1 cellular context compared by ENCODE assay signal in the genomic region with DNA sequence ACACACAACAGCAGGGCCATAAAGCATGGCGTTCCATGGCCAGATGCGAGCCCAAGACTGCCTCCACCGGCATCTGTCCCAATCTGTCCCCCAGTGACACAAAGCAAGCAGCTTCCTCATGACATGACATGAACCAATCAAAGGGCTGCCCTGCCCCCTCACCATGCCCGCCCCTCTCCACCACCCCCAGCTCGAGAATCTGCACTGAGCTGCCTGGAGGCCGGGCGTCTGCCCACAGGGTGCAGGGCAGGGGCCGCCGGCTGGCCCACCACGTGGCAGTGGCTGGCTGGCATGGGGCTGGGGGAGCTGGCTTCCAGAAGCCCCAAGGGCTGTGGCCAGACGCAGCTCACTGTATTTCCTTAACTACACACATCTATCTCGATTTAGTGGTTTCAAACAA.
TF ChIP-seq lines count a peak whose summit lies in the region.

No MANE protein-coding gene starts in this region.

TF ChIP-seq in K562, 482 proteins besides CTCF, POLR2A, EP300 and RAD21 (continued from another document):
- TF ChIP-seq, protein P1, sequence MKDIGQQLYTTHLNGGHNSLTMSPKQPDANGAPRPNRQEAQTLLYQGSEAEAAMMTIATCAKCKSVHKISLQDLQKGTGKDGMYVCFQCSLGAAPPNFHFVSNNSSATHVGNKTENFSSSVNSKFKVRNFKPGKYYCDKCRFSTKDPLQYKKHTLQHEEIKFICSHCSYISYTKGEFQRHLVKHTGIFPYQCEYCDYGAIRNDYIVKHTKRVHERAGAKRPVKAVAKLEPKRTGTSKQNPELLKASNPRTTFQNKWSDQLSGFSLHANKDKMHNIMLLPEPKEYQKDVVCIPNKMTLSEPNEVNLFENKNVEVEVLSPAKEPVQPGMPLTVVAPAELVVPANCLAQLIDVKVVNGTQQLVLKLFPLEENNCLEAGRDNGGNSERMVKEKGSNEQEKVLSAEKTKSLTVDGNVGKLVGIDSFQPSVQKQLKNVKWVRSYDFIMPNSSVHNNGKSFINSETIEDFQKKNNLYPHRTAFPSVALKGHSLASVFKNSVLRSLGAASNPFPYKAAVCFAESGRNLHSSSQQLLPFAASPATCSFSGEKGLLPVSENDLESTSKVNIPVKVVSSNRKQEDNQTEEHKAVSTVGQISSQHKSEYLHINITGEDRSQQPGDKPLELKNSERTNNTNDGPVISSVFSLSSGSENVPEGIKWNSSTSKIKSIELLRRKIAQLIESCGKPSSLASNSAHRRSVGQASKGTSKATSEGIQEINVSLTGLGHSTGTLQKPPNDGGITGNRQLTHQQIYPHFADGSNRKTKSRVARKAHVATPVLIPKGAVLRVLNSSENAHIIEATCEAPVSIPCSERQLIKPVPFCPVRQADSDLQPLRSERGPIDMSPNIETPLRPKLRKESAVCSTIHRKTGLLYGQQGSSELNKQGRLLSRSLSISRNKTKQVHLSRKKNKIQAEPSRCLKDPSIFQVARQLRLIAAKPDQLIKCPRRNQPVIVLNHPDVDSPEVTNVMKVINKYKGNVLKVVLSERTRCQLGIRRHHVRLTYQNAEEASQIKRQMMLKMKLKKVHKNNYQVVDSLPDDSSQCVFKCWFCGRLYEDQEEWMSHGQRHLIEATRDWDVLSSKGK (CRISPR knock-in tag; IDR thresholded peaks at IDR 0.05), result no peak
- no peak for TF ChIP-seq SLC30A9 (CRISPR knock-in tag; IDR thresholded peaks at IDR 0.05)
- TF ChIP-seq, protein P2, sequence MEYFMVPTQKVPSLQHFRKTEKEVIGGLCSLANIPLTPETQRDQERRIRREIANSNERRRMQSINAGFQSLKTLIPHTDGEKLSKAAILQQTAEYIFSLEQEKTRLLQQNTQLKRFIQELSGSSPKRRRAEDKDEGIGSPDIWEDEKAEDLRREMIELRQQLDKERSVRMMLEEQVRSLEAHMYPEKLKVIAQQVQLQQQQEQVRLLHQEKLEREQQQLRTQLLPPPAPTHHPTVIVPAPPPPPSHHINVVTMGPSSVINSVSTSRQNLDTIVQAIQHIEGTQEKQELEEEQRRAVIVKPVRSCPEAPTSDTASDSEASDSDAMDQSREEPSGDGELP (CRISPR knock-in tag; IDR thresholded peaks at IDR 0.05; ENCODE audit: borderline replicate concordance), result 0 out of 2 replicates have a peak, but pooled peaks have one; percentile 25
- TF ChIP-seq TARDBP (IDR thresholded peaks at IDR 0.05), result no peak
- TF ChIP-seq, protein P3, sequence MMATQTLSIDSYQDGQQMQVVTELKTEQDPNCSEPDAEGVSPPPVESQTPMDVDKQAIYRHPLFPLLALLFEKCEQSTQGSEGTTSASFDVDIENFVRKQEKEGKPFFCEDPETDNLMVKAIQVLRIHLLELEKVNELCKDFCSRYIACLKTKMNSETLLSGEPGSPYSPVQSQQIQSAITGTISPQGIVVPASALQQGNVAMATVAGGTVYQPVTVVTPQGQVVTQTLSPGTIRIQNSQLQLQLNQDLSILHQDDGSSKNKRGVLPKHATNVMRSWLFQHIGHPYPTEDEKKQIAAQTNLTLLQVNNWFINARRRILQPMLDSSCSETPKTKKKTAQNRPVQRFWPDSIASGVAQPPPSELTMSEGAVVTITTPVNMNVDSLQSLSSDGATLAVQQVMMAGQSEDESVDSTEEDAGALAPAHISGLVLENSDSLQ (IDR thresholded peaks at IDR 0.05), result peak; percentile 30; the same call in 1 of the 2 replicates
- TF ChIP-seq, protein P4, sequence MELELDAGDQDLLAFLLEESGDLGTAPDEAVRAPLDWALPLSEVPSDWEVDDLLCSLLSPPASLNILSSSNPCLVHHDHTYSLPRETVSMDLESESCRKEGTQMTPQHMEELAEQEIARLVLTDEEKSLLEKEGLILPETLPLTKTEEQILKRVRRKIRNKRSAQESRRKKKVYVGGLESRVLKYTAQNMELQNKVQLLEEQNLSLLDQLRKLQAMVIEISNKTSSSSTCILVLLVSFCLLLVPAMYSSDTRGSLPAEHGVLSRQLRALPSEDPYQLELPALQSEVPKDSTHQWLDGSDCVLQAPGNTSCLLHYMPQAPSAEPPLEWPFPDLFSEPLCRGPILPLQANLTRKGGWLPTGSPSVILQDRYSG (tag; conservative IDR thresholded peaks at IDR 0.05; ENCODE audit: low read depth), result no peak
- no peak for TF ChIP-seq KDM4B (IDR thresholded peaks at IDR 0.05; ENCODE audit: borderline replicate concordance in 2 of 2, low read depth in 1 of 2)
- TF ChIP-seq, protein P5, sequence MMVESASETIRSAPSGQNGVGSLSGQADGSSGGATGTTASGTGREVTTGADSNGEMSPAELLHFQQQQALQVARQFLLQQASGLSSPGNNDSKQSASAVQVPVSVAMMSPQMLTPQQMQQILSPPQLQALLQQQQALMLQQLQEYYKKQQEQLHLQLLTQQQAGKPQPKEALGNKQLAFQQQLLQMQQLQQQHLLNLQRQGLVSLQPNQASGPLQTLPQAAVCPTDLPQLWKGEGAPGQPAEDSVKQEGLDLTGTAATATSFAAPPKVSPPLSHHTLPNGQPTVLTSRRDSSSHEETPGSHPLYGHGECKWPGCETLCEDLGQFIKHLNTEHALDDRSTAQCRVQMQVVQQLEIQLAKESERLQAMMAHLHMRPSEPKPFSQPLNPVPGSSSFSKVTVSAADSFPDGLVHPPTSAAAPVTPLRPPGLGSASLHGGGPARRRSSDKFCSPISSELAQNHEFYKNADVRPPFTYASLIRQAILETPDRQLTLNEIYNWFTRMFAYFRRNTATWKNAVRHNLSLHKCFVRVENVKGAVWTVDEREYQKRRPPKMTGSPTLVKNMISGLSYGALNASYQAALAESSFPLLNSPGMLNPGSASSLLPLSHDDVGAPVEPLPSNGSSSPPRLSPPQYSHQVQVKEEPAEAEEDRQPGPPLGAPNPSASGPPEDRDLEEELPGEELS (CRISPR knock-in tag; IDR thresholded peaks at IDR 0.05; ENCODE audit: borderline replicate concordance), result no peak
- TF ChIP-seq NFIC (IDR thresholded peaks at IDR 0.05), result no peak
- TF ChIP-seq, protein P6, sequence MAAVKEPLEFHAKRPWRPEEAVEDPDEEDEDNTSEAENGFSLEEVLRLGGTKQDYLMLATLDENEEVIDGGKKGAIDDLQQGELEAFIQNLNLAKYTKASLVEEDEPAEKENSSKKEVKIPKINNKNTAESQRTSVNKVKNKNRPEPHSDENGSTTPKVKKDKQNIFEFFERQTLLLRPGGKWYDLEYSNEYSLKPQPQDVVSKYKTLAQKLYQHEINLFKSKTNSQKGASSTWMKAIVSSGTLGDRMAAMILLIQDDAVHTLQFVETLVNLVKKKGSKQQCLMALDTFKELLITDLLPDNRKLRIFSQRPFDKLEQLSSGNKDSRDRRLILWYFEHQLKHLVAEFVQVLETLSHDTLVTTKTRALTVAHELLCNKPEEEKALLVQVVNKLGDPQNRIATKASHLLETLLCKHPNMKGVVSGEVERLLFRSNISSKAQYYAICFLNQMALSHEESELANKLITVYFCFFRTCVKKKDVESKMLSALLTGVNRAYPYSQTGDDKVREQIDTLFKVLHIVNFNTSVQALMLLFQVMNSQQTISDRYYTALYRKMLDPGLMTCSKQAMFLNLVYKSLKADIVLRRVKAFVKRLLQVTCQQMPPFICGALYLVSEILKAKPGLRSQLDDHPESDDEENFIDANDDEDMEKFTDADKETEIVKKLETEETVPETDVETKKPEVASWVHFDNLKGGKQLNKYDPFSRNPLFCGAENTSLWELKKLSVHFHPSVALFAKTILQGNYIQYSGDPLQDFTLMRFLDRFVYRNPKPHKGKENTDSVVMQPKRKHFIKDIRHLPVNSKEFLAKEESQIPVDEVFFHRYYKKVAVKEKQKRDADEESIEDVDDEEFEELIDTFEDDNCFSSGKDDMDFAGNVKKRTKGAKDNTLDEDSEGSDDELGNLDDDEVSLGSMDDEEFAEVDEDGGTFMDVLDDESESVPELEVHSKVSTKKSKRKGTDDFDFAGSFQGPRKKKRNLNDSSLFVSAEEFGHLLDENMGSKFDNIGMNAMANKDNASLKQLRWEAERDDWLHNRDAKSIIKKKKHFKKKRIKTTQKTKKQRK (IDR thresholded peaks at IDR 0.05; ENCODE audit: borderline replicate concordance, low read depth, low read length), result no peak
- TF ChIP-seq RFX7 (CRISPR knock-in tag; IDR thresholded peaks at IDR 0.05), result no peak
- TF ChIP-seq, protein P7, sequence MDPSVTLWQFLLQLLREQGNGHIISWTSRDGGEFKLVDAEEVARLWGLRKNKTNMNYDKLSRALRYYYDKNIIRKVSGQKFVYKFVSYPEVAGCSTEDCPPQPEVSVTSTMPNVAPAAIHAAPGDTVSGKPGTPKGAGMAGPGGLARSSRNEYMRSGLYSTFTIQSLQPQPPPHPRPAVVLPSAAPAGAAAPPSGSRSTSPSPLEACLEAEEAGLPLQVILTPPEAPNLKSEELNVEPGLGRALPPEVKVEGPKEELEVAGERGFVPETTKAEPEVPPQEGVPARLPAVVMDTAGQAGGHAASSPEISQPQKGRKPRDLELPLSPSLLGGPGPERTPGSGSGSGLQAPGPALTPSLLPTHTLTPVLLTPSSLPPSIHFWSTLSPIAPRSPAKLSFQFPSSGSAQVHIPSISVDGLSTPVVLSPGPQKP (CRISPR knock-in tag; IDR thresholded peaks at IDR 0.05), result no peak
- TF ChIP-seq EWSR1 (IDR thresholded peaks at IDR 0.05; ENCODE audit: borderline replicate concordance, low read depth, partially characterized antibody), result no peak
